In the genomic region with DNA sequence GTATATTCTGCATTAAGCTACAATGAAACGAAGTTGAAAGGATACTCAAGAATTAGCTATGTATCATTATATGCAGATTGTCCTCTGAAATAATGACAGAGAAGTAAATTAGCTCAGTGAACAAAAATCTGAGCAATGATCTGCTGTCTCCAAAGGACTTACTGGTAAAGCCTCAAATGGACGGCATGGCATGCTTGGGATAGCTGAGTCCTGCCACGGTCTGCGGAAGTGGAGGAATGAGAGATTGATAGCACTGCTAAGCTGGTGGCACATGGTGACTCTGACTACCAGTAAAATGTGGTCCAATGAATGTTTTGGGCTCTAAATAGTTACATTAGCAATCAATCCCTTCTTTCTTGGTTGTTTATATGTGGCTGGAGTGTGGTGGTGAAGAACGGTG, we compare ENCODE assay signal across 27 cellular contexts. TPM values are rescaled to one million over a fixed set of nuclear protein-coding genes. Genes with fewer than 3 reads are reported as not detected.
DNase-seq lines count a peak whose midpoint lies in the region; ATAC-seq and TF ChIP-seq lines count a peak whose summit lies in the region.
"Had no signal": no experiment of that assay in that cellular context is flagged by ENCODE, and none has a peak within 500 bp of the region (broad histone marks: within the 10 kb centered on the region; RNA-seq: fewer than 3 reads in every experiment).

No MANE protein-coding gene starts in this region.

- H3K4me1 ChIP-seq in IMR-90 (ENCODE audit: control insufficient read depth, insufficient read depth, low read length) (peaks cover 3% of the 10 kb centered on the region; the same call in 1 of the 2 replicates), trophoblast cell (ENCODE audit: control insufficient read depth in 1 of 2, insufficient read depth in 2 of 2, low read length in 2 of 2) (peaks cover 1 to 5% of the 10 kb centered on the region in 2 experiments)

- no peak overlapping the region for H2AK9ac ChIP-seq in IMR-90 (replicated peaks; ENCODE audit: low read depth, low read length, poor library complexity)

- H3K18ac ChIP-seq in IMR-90 (ENCODE audit: low read depth, low read length) (no peak overlapping the region), trophoblast cell (ENCODE audit: low read length) (no peak overlapping the region)

- peaks cover 3% of the 10 kb centered on the region; the same call in 1 of the 2 replicates for H4K20me1 ChIP-seq in IMR-90 (ENCODE audit: insufficient read depth, low read length)

- WGBS in IMR-90 (ENCODE audit: extremely low coverage in 2 of 2, insufficient read length in 1 of 2), 2 experiments: no CpG with 5 or more reads among the region's 5 CpGs
- no CpG with 5 or more reads among the region's 5 CpGs for WGBS in trophoblast cell (ENCODE audit: extremely low coverage, insufficient coverage, insufficient read length)

- no peaks in the 10 kb centered on the region for H3K9me3 ChIP-seq in IMR-90 (ENCODE audit: control insufficient read depth, insufficient read depth, low read length)
- H3K9me3 ChIP-seq in trophoblast cell (ENCODE audit: insufficient read depth, low read depth, low read length): no peaks in the 10 kb centered on the region
- H3K9me3 ChIP-seq: esophagus muscularis mucosa, gastroesophageal sphincter had no signal

- H3K4me3 ChIP-seq in AG10803 (ENCODE audit: low read length): no peak overlapping the region
- no peak overlapping the region for H3K4me3 ChIP-seq in IMR-90 (ENCODE audit: insufficient read depth, low read depth, low read length)
- H3K4me3 ChIP-seq in fibroblast of pulmonary artery (replicated peaks; ENCODE audit: low read depth, low read length): no peak overlapping the region
- no peak overlapping the region for H3K4me3 ChIP-seq in trophoblast cell (ENCODE audit: low read depth, low read length)
- H3K4me3 ChIP-seq: coronary artery, esophagus muscularis mucosa, gastroesophageal sphincter, lung had no signal

- H3K4ac ChIP-seq in IMR-90 (ENCODE audit: low read depth, low read length): peak overlapping the region; percentile 3; the same call in 1 of the 2 replicates
- H3K4ac ChIP-seq in trophoblast cell (ENCODE audit: low read depth, low read length): no peak overlapping the region

- H4K8ac ChIP-seq in IMR-90 (ENCODE audit: low read depth in 2 of 2, low read length in 2 of 2): no peak overlapping the region
- H4K8ac ChIP-seq in trophoblast cell (ENCODE audit: low read depth, low read length): no peak overlapping the region

- H2BK120ac ChIP-seq in IMR-90 (ENCODE audit: low read depth, low read length) (no peak overlapping the region), trophoblast cell (ENCODE audit: insufficient read depth, low read length, poor library complexity) (no peak overlapping the region)

- DNase-seq in AG10803 (ENCODE audit: low read depth): peak; percentile 81
- peak; percentile 19 for DNase-seq in IMR-90
- DNase-seq in fibroblast of pulmonary artery (ENCODE audit: low read depth): peak; percentile 23
- peak; percentile 73 to 85 for DNase-seq in trophoblast cell
- DNase-seq in DMS53 (lab: John Stamatoyannopoulos, UW): no peak
- DNase-seq in natural killer cell treated with Interleukin-12 subunit alpha and Interleukin-12 subunit beta and Interleukin-15 and Interleukin-18, amount 100 ng/mL, for 72 hours (ENCODE audit: low spot score): no peak
- DNase-seq: ACHN; activated CD8-positive, alpha-beta T cell treated with anti-CD3 and anti-CD28 coated beads for 36 hours; activated effector memory CD4-positive, alpha-beta T cell treated with anti-CD3 and anti-CD28 coated beads, Interleukin-2, amount 50 U/mL, for 16 hours; brain microvascular endothelial cell; CD4-positive, CD25-positive, alpha-beta regulatory T cell; hypothalamus; NCI-H1694 treated with DMSO at 0.1 percent for 48 hours; NCI-H2171; NCI-H510A treated with DMSO at 0.1 percent for 48 hours; nucleus accumbens; SHP77 treated with DMSO at 0.1 percent for 48 hours; small intestine; stimulated activated CD4-positive, alpha-beta T cell treated with anti-CD3 and anti-CD28 coated beads, Interleukin-2, amount 100 ng/mL, for 24 hours; substantia nigra had no signal

- POLR2A ChIA-PET in IMR-90 (lab: Charles Lee; ENCODE audit: unreplicated experiment): no interaction called here

- no peak overlapping the region for H3K27ac Mint-ChIP-seq in natural killer cell treated with Interleukin-12 subunit alpha and Interleukin-12 subunit beta and Interleukin-15 and Interleukin-18, amount 100 ng/mL, for 72 hours
- H3K27ac Mint-ChIP-seq: activated CD8-positive, alpha-beta T cell treated with anti-CD3 and anti-CD28 coated beads for 36 hours; CD4-positive, CD25-positive, alpha-beta regulatory T cell had no signal

- H2BK12ac ChIP-seq in trophoblast cell (ENCODE audit: low read length): no peak overlapping the region

- H2AK5ac ChIP-seq in IMR-90 (ENCODE audit: low read depth, low read length) (no peak overlapping the region), trophoblast cell (ENCODE audit: low read length) (no peak overlapping the region)

- peaks cover 23 to 28% of the 10 kb centered on the region in 2 donors for H3K27me3 Mint-ChIP-seq in natural killer cell treated with Interleukin-12 subunit alpha and Interleukin-12 subunit beta and Interleukin-15 and Interleukin-18, amount 100 ng/mL, for 72 hours

- H3K36me3 ChIP-seq in IMR-90 (ENCODE audit: control insufficient read depth, insufficient read depth, low read length) (no peaks in the 10 kb centered on the region), trophoblast cell (ENCODE audit: control insufficient read depth in 1 of 2, insufficient read depth in 2 of 2, low read length in 2 of 2) (no peaks in the 10 kb centered on the region)
- H3K36me3 ChIP-seq: esophagus muscularis mucosa, gastroesophageal sphincter had no signal

- peak overlapping the region; percentile 10; the same call in 1 of the 2 replicates for H3K23ac ChIP-seq in IMR-90 (ENCODE audit: low read depth, low read length)
- no peak overlapping the region for H3K23ac ChIP-seq in trophoblast cell (ENCODE audit: low read length)

- TF ChIP-seq RAD21 in IMR-90 (IDR thresholded peaks at IDR 0.05; ENCODE audit: low read length): no peak

- no TSS peak for BruUV-seq in IMR-90 (replicated peaks; lab: Mats Ljungman, UMichigan)

- no peak for TF ChIP-seq POLR2A in IMR-90 (IDR thresholded peaks at IDR 0.05; ENCODE audit: low read depth, low read length)

- peaks cover 5% of the 10 kb centered on the region for H3K79me2 ChIP-seq in trophoblast cell (ENCODE audit: control insufficient read depth, insufficient read depth, low read length, poor library complexity)

- H2BK20ac ChIP-seq in IMR-90 (ENCODE audit: low read depth, low read length): no peak overlapping the region

- peak overlapping the region; percentile 16 for H3K14ac ChIP-seq in IMR-90 (replicated peaks; ENCODE audit: low read depth, low read length)
- H3K14ac ChIP-seq in trophoblast cell (ENCODE audit: low read length): no peak overlapping the region

- intact Hi-C loops in IMR-90 (cut with micrococcal nuclease): loop anchor here (5.0 kb wide), 1 partner anchor 43 kb away; no protein-coding TSS in a partner anchor

- no peaks in the 10 kb centered on the region for H3K36me3 Mint-ChIP-seq in natural killer cell treated with Interleukin-12 subunit alpha and Interleukin-12 subunit beta and Interleukin-15 and Interleukin-18, amount 100 ng/mL, for 72 hours
- H3K36me3 Mint-ChIP-seq: CD4-positive, CD25-positive, alpha-beta regulatory T cell had no signal

- H4K5ac ChIP-seq in IMR-90 (ENCODE audit: low read depth, low read length): no peak overlapping the region

- H2BK5ac ChIP-seq in IMR-90 (ENCODE audit: low read depth, low read length, poor library complexity, severe bottlenecking) (no peak overlapping the region), trophoblast cell (ENCODE audit: low read depth, low read length, poor library complexity) (no peak overlapping the region)

- H3K9me1 ChIP-seq in IMR-90 (ENCODE audit: insufficient read depth, low read length): 0 out of 2 replicates have a peak, but pooled peaks cover 3% of the 10 kb centered on the region

- H3K4me3 Mint-ChIP-seq in natural killer cell treated with Interleukin-12 subunit alpha and Interleukin-12 subunit beta and Interleukin-15 and Interleukin-18, amount 100 ng/mL, for 72 hours: no peak overlapping the region
- H3K4me3 Mint-ChIP-seq: activated CD8-positive, alpha-beta T cell treated with anti-CD3 and anti-CD28 coated beads for 36 hours had no signal

- peaks cover 7% of the 10 kb centered on the region in 2 donors for H3K4me1 Mint-ChIP-seq in natural killer cell treated with Interleukin-12 subunit alpha and Interleukin-12 subunit beta and Interleukin-15 and Interleukin-18, amount 100 ng/mL, for 72 hours (ENCODE audit: low read depth in 2 of 2)

- H3K56ac ChIP-seq in IMR-90 (ENCODE audit: extremely low read depth, insufficient read depth, low read length): no peak overlapping the region

- no peak for TF ChIP-seq CTCF in AG10803 (conservative IDR thresholded peaks at IDR 0.05; ENCODE audit: low read length)
- no peak for TF ChIP-seq CTCF in IMR-90 (conservative IDR thresholded peaks at IDR 0.05; ENCODE audit: low read depth, low read length)
- TF ChIP-seq CTCF in fibroblast of pulmonary artery (IDR thresholded peaks at IDR 0.05; ENCODE audit: low read length, missing control alignments): no peak

- CTCF ChIA-PET in IMR-90 (lab: Yijun Ruan, JAX): interaction anchor here (1.0 kb wide), 1 partner anchor 136 kb away, joined by 3 read pairs; no protein-coding TSS in a partner anchor

- no peak overlapping the region for H2BK15ac ChIP-seq in IMR-90 (ENCODE audit: low read depth, low read length)

- no peak overlapping the region for H4K91ac ChIP-seq in IMR-90 (ENCODE audit: insufficient read depth, low read depth, low read length)
- H4K91ac ChIP-seq in trophoblast cell (ENCODE audit: low read depth, low read length): no peak overlapping the region

- H3K9me3 Mint-ChIP-seq in natural killer cell treated with Interleukin-12 subunit alpha and Interleukin-12 subunit beta and Interleukin-15 and Interleukin-18, amount 100 ng/mL, for 72 hours: no peaks in the 10 kb centered on the region
- H3K9me3 Mint-ChIP-seq: activated CD8-positive, alpha-beta T cell treated with anti-CD3 and anti-CD28 coated beads for 36 hours had no signal

- dilution Hi-C loops in IMR-90 (cut with HindIII; ENCODE audit: low sequenced_read_pairs, unreplicated experiment): no loop called here

- H3K27ac ChIP-seq in IMR-90 (ENCODE audit: insufficient read depth, low read length) (no peak overlapping the region), trophoblast cell (ENCODE audit: low read depth, low read length) (no peak overlapping the region)
- H3K27ac ChIP-seq: brain microvascular endothelial cell, coronary artery, esophagus muscularis mucosa, gastroesophageal sphincter had no signal

- in situ Hi-C loops in IMR-90 (cut with MboI; ENCODE audit: low sequenced_read_pairs): loop anchor here (25.0 kb wide), 1 partner anchor 157 kb away; no protein-coding TSS in a partner anchor

- H4K12ac ChIP-seq in trophoblast cell (ENCODE audit: low read depth, low read length): no peak overlapping the region

- H3K79me1 ChIP-seq in IMR-90 (ENCODE audit: low read depth in 1 of 2, low read length in 2 of 2) (peaks cover 0 to 3% of the 10 kb centered on the region in 2 experiments; a peak in 2 of 4 replicates), trophoblast cell (ENCODE audit: low read length) (peaks cover 15% of the 10 kb centered on the region)

- no peak for ATAC-seq in IMR-90 (ENCODE audit: low read depth)
- no peak for ATAC-seq in GM21526 (IDR thresholded peaks at IDR 0.05; ENCODE audit: low FRiP score, unreplicated experiment)
- ATAC-seq in HG03342 (IDR thresholded peaks at IDR 0.05; ENCODE audit: unreplicated experiment): no peak
- ATAC-seq in natural killer cell treated with Interleukin-12 subunit alpha and Interleukin-12 subunit beta and Interleukin-15 and Interleukin-18, amount 100 ng/mL, for 72 hours: no peak
- ATAC-seq: activated CD4-positive, CD25-positive, alpha-beta regulatory T cell treated with anti-CD3 and anti-CD28 coated beads, Interleukin-2, amount 50 U/mL, for 24 hours; activated CD8-positive, alpha-beta T cell treated with anti-CD3 and anti-CD28 coated beads for 36 hours; gastroesophageal sphincter had no signal

- peak overlapping the region; percentile 16; the same call in 1 of the 2 replicates for H3K4me2 ChIP-seq in IMR-90 (ENCODE audit: low read depth, low read length)
- H3K4me2 ChIP-seq in trophoblast cell (ENCODE audit: low read length): no peak overlapping the region

- H3K27me3 ChIP-seq in IMR-90 (ENCODE audit: control insufficient read depth, insufficient read depth, low read length) (no peaks in the 10 kb centered on the region), trophoblast cell (ENCODE audit: insufficient read depth, low read length) (no peaks in the 10 kb centered on the region)
- H3K27me3 ChIP-seq: brain microvascular endothelial cell, esophagus muscularis mucosa, gastroesophageal sphincter had no signal

- H2AFZ ChIP-seq in IMR-90 (replicated peaks; ENCODE audit: low read length, poor library complexity): no peak overlapping the region
- H2AFZ ChIP-seq in trophoblast cell (ENCODE audit: insufficient read depth, low read length, poor library complexity): no peak overlapping the region

- no peak overlapping the region for H3K9ac ChIP-seq in IMR-90 (ENCODE audit: low read depth, low read length)
- H3K9ac ChIP-seq in trophoblast cell (ENCODE audit: low read length): no peak overlapping the region

RNA-seq across cellular contexts. Expression of a gene that starts 3.7 kb away (rescaled TPM):
- total RNA-seq in IMR-90 (2012; rRNA removed): 11.9 and 13.4 TPM in 2 replicates
- polyA plus RNA-seq in IMR-90 (2012; rRNA removed): 5.5 and 5.6 TPM in 2 replicates
- 2.3 and 2.7 TPM in 2 replicates for polyA plus RNA-seq in IMR-90 (2012; cell fraction: cytosol; rRNA removed)
- 0.94 and 5.0 TPM in 2 replicates for polyA plus RNA-seq in IMR-90 (2012; cell fraction: nucleus; rRNA removed; ENCODE audit: low replicate concordance)
- polyA plus RNA-seq in trophoblast cell (2013): 10.0 and 10.1 TPM in 2 replicates
- under 1 TPM; 0.05 to 0.95 TPM for total RNA-seq in natural killer cell treated with Interleukin-12 subunit alpha and Interleukin-12 subunit beta and Interleukin-15 and Interleukin-18, amount 100 ng/mL, for 72 hours

Comparison
In these comparisons a context has a peak if more than half of its experiments do, and no peak if none do; other contexts are left out.
1. DNase-seq: peak in AG10803 (single experiment), IMR-90 (single experiment), fibroblast of pulmonary artery (single experiment) and trophoblast cell (2 of 2); none in DMS53 (single experiment) and natural killer cell treated with Interleukin-12 subunit alpha and Interleukin-12 subunit beta and Interleukin-15 and Interleukin-18, amount 100 ng/mL, for 72 hours (single experiment).